9 cellular contexts compared by ENCODE assay signal in the genomic region with DNA sequence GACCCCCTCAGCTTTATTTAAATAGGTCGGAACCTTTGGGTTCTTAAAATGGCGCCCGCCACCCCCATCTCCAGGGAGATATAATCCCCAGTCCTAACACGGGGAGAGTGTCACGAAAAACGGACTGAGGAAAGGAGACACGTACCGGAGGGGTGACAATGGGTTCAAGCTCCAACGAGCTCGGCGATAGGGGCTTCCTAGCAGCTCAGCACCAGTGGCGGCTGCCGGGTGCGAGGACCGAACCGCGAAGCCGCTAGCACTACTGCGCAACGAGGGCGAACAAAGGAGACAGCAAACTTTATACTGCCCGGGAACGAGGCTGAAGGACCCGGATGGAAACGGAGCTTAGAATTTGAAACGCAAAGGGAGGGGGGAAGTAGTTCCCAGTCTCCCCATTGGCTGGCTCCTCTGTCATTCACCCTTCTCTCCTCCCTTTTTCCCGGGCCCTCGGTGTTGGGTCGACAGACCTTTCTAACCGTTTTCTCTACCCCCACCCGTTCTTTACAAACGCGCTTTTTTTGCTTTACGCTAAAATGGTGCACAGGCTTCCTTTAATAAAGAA. TPM values are rescaled to one million over a fixed set of nuclear protein-coding genes. Genes with fewer than 3 reads are reported as not detected.
DNase-seq lines count a peak whose midpoint lies in the region; ATAC-seq, FAIRE-seq and TF ChIP-seq lines count a peak whose summit lies in the region.
"Had no signal": no experiment of that assay in that cellular context is flagged by ENCODE, and none has a peak within 500 bp of the region (broad histone marks: within the 10 kb centered on the region; RNA-seq: fewer than 3 reads in every experiment).

TSS of gene RBMX (minus strand) at position 274 of the 562 bp plus-strand sequence. CDS start 1,298 bp downstream, outside the sequence.

- ATAC-seq in GM19035 (IDR thresholded peaks at IDR 0.05; ENCODE audit: unreplicated experiment) (peak; percentile 97), HG03354 (IDR thresholded peaks at IDR 0.05; ENCODE audit: poor library complexity, severe bottlenecking, unreplicated experiment) (peak; percentile 96)
- peak; percentile 88 to 90 for ATAC-seq in activated CD4-positive, CD25-positive, alpha-beta regulatory T cell treated with anti-CD3 and anti-CD28 coated beads, Interleukin-2, amount 50 U/mL, for 24 hours

- peak; percentile 76 for FAIRE-seq in kidney (lab: Jason Lieb, UNC)
- FAIRE-seq: colon had no signal

- no peaks in the 10 kb centered on the region for H3K4me1 ChIP-seq in kidney (ENCODE audit: control insufficient read depth in 1 of 2, insufficient read depth in 1 of 2, low read depth in 1 of 2, low read length in 2 of 2)

- intact Hi-C loops in kidney (cut with DNase I), result no loop called here

- H3K27ac ChIP-seq in kidney (ENCODE audit: low read depth in 2 of 2, low read length in 2 of 2), result peak within 1 kb of the TSS; percentile 91 to 96

- TF ChIP-seq CTCF in AG09319 (IDR thresholded peaks at IDR 0.05; ENCODE audit: low read depth, low read length) (no peak), kidney (IDR thresholded peaks at IDR 0.05; ENCODE audit: borderline replicate concordance, extremely low read depth, insufficient read depth) (no peak)

- no peaks in the 10 kb centered on the region for H3K9me3 ChIP-seq in kidney (ENCODE audit: control insufficient read depth in 1 of 2, low read length in 2 of 2)

- peaks cover 0 to 7% of the 10 kb centered on the region in 2 donors for H3K36me3 ChIP-seq in kidney (ENCODE audit: control insufficient read depth in 1 of 2, insufficient read depth in 2 of 2, low read length in 2 of 2)

- H3K9ac ChIP-seq in kidney (ENCODE audit: low read length in 2 of 2), result peak within 1 kb of the TSS; percentile 90 to 97

- peak within 1 kb of the TSS; percentile 90 to 96 for H3K4me3 ChIP-seq in kidney (ENCODE audit: low read length in 2 of 2)

- DNase-seq in AG09319 (ENCODE audit: extremely low read depth, low read depth), result peak; percentile 87
- DNase-seq in NCI-H446 treated with DMSO at 0.1 percent for 48 hours (lab: John Stamatoyannopoulos, UW), result peak; percentile 94
- peak; percentile 97 for DNase-seq in cerebellar cortex (ENCODE audit: low spot score)
- DNase-seq in kidney, result peak; percentile 93
- DNase-seq in stimulated activated CD4-positive, alpha-beta T cell treated with anti-CD3 and anti-CD28 coated beads, Interleukin-15, amount 100 ng/mL, for 24 hours, result peak; percentile 86

RNA-seq across cellular contexts. Expression of gene RBMX, which starts in this region (rescaled TPM):
- 143 TPM for total RNA-seq in kidney
- 95.0 TPM for polyA plus RNA-seq in kidney (ENCODE audit: insufficient read depth, low read depth, low replicate concordance)

Comparison
In these comparisons a context has a peak if more than half of its experiments do, and no peak if none do; other contexts are left out.
1. Peak in every context shown above with its lines: DNase-seq, ATAC-seq, H3K4me3 ChIP-seq and H3K27ac ChIP-seq.